In genomic region chr17:80259642-80260535, GRCh38 we compare ENCODE assay signal across 8 cellular contexts. TPM values are rescaled to one million over a fixed set of nuclear protein-coding genes. Genes with fewer than 3 reads are reported as not detected.
DNase-seq lines count a peak whose midpoint lies in the region; TF ChIP-seq lines count a peak whose summit lies in the region.

No MANE protein-coding gene starts in this region.

- H3K27ac Mint-ChIP-seq in CD14-positive monocyte, result peak overlapping the region; percentile 93 to 98 (median 96)
- H3K27ac Mint-ChIP-seq in dendritic cell treated with granulocyte-macrophage colony-stimulating factor and Interleukin-4, amounts not matched to agents 40 ng/mL and 50 ng/mL, for 4 days, result peak overlapping the region; percentile 99

- H3K27me3 Mint-ChIP-seq in CD14-positive monocyte (ENCODE audit: low read depth in 3 of 3), result peaks cover 8 to 25% (median 9%) of the 10 kb centered on the region in 3 donors
- no peaks in the 10 kb centered on the region for H3K27me3 Mint-ChIP-seq in dendritic cell treated with granulocyte-macrophage colony-stimulating factor and Interleukin-4, amounts not matched to agents 40 ng/mL and 50 ng/mL, for 4 days

- peaks cover 0 to 3% of the 10 kb centered on the region in 2 donors for H3K36me3 Mint-ChIP-seq in CD14-positive monocyte
- peaks cover 36% of the 10 kb centered on the region for H3K36me3 Mint-ChIP-seq in dendritic cell treated with granulocyte-macrophage colony-stimulating factor and Interleukin-4, amounts not matched to agents 40 ng/mL and 50 ng/mL, for 4 days (ENCODE audit: low read depth)

- TF ChIP-seq RAD21 in liver (IDR thresholded peaks at IDR 0.05), result no peak

- no peaks in the 10 kb centered on the region for H3K9me3 Mint-ChIP-seq in CD14-positive monocyte
- H3K9me3 Mint-ChIP-seq in dendritic cell treated with granulocyte-macrophage colony-stimulating factor and Interleukin-4, amounts not matched to agents 40 ng/mL and 50 ng/mL, for 4 days, result no peaks in the 10 kb centered on the region

- H3K27ac ChIP-seq in liver (ENCODE audit: low read depth in 1 of 2, low read length in 2 of 2), result peak overlapping the region; percentile 78 to 84

- 14% methylated on average over 79 of the region's 79 CpGs for whole genome bisulfite sequencing in liver

- H3K4me1 Mint-ChIP-seq in CD14-positive monocyte, result peaks cover 56% of the 10 kb centered on the region
- peaks cover 81% of the 10 kb centered on the region for H3K4me1 Mint-ChIP-seq in dendritic cell treated with granulocyte-macrophage colony-stimulating factor and Interleukin-4, amounts not matched to agents 40 ng/mL and 50 ng/mL, for 4 days (ENCODE audit: low read depth)

- TF ChIP-seq CTCF in CD14-positive monocyte (IDR thresholded peaks at IDR 0.05), result no peak
- TF ChIP-seq CTCF in GM20000 (IDR thresholded peaks at IDR 0.05; ENCODE audit: extremely low read depth, missing control alignments), result no peak
- TF ChIP-seq CTCF in liver (IDR thresholded peaks at IDR 0.05; ENCODE audit: low read depth, low read length, missing input control), result no peak

- H3K4me3 ChIP-seq in liver (ENCODE audit: low read depth in 1 of 3, low read length in 3 of 3), result peak overlapping the region in 2 of 3 donors; percentile 59 to 97

- intact Hi-C loops in CD14-positive monocyte (cut with micrococcal nuclease), result loop anchor here (5.0 kb wide), 5 partner anchors 38 to 168 kb away; partner anchors contain the start of genes EIF4A3 (in 2 of the 2), SGSH (in 2 of the 2), SLC26A11 (in 2 of the 2) and GAA (in 1 of the 2)
- intact Hi-C loops in dendritic cell treated with granulocyte-macrophage colony-stimulating factor and Interleukin-4, amounts not matched to agents 40 ng/mL and 50 ng/mL, for 4 days (cut with micrococcal nuclease), result loop anchor here (1.0 to 10.0 kb wide), 3 partner anchors 40 to 175 kb away; partner anchors contain the start of genes EIF4A3, SGSH and SLC26A11

- H3K9me3 ChIP-seq in liver (ENCODE audit: control insufficient read depth in 4 of 4, low read length in 3 of 4), result no peaks in the 10 kb centered on the region

- H3K4me1 ChIP-seq in liver (ENCODE audit: control insufficient read depth in 4 of 4, insufficient read depth in 4 of 4, low read length in 3 of 4), result peaks cover 14 to 40% (median 33%) of the 10 kb centered on the region in 4 donors

- no peaks in the 10 kb centered on the region for H3K36me3 ChIP-seq in liver (ENCODE audit: control insufficient read depth in 4 of 4, insufficient read depth in 3 of 4, low read depth in 1 of 4, low read length in 3 of 4)

- H3K4me3 Mint-ChIP-seq in CD14-positive monocyte, result peak overlapping the region; percentile 88 to 92
- H3K4me3 Mint-ChIP-seq in dendritic cell treated with granulocyte-macrophage colony-stimulating factor and Interleukin-4, amounts not matched to agents 40 ng/mL and 50 ng/mL, for 4 days, result peak overlapping the region; percentile 96

- no peaks in the 10 kb centered on the region for H3K27me3 ChIP-seq in liver (ENCODE audit: control insufficient read depth in 4 of 4, insufficient read depth in 4 of 4, low read length in 3 of 4)

- DNase-seq in CD14-positive monocyte (ENCODE audit: low spot score) (no peak), GM20000 (ENCODE audit: low spot score) (peak; percentile 96), NCI-H1092 treated with DMSO at 0.1 percent for 48 hours (lab: John Stamatoyannopoulos, UW) (peak; percentile 38), GOT3 (lab: John Stamatoyannopoulos, UW) (no peak)
- peak; percentile 83 for DNase-seq in activated CD4-positive, alpha-beta T cell treated with anti-CD3 and anti-CD28 coated beads for 48 hours
- peak; percentile 76 to 77 for DNase-seq in stimulated activated CD4-positive, alpha-beta T cell treated with anti-CD3 and anti-CD28 coated beads, Interleukin-4, amount 100 ng/mL, for 4 hours

- peak overlapping the region; percentile 7 to 54 for H3K9ac ChIP-seq in liver (ENCODE audit: low read depth in 1 of 2, low read length in 2 of 2)

TF ChIP-seq in liver, 16 proteins besides CTCF, POLR2A, EP300 and RAD21:
- TF ChIP-seq, protein P1, sequence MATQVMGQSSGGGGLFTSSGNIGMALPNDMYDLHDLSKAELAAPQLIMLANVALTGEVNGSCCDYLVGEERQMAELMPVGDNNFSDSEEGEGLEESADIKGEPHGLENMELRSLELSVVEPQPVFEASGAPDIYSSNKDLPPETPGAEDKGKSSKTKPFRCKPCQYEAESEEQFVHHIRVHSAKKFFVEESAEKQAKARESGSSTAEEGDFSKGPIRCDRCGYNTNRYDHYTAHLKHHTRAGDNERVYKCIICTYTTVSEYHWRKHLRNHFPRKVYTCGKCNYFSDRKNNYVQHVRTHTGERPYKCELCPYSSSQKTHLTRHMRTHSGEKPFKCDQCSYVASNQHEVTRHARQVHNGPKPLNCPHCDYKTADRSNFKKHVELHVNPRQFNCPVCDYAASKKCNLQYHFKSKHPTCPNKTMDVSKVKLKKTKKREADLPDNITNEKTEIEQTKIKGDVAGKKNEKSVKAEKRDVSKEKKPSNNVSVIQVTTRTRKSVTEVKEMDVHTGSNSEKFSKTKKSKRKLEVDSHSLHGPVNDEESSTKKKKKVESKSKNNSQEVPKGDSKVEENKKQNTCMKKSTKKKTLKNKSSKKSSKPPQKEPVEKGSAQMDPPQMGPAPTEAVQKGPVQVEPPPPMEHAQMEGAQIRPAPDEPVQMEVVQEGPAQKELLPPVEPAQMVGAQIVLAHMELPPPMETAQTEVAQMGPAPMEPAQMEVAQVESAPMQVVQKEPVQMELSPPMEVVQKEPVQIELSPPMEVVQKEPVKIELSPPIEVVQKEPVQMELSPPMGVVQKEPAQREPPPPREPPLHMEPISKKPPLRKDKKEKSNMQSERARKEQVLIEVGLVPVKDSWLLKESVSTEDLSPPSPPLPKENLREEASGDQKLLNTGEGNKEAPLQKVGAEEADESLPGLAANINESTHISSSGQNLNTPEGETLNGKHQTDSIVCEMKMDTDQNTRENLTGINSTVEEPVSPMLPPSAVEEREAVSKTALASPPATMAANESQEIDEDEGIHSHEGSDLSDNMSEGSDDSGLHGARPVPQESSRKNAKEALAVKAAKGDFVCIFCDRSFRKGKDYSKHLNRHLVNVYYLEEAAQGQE (IDR thresholded peaks at IDR 0.05), result peak; percentile 77
- no peak for TF ChIP-seq YY1 (IDR thresholded peaks at IDR 0.05)

RNA-seq across cellular contexts. Expression of gene RNF213, which starts 0.8 kb away (rescaled TPM):
- polyA plus RNA-seq in CD14-positive monocyte (10 to 100 TPM; 10.3 to 18.1 TPM), liver (10 to 100 TPM; 18.2 to 25.1 TPM)
- total RNA-seq in liver, result 100 to 1,000 TPM in 1 of 2 donors, 10 to 100 TPM in 1; 42.0 to 104 TPM

RNA-seq across cellular contexts. Expression of gene SLC26A11, which starts 39.7 kb away (rescaled TPM):
- polyA plus RNA-seq in CD14-positive monocyte (1 to 10 TPM; 1.8 to 2.6 TPM), liver (1 to 10 TPM; 3.3 to 4.2 TPM)
- 1 to 10 TPM; 6.9 to 8.2 TPM for total RNA-seq in liver

RNA-seq across cellular contexts. Expression of gene SGSH, which starts 39.8 kb away (rescaled TPM):
- polyA plus RNA-seq in CD14-positive monocyte, result 10 to 100 TPM; 21.1 to 31.3 TPM
- 10 to 100 TPM in 1 of 2 donors, 1 to 10 TPM in 1; 5.8 to 15.2 TPM for total RNA-seq in liver
- 10 to 100 TPM; 10.6 to 19.8 TPM for polyA plus RNA-seq in liver

Comparison
In these comparisons a context has a peak if more than half of its experiments do, and no peak if none do; other contexts are left out.
1. DNase-seq: peak in GM20000 (single experiment), NCI-H1092 treated with DMSO at 0.1 percent for 48 hours (single experiment), activated CD4-positive, alpha-beta T cell treated with anti-CD3 and anti-CD28 coated beads for 48 hours (single experiment) and stimulated activated CD4-positive, alpha-beta T cell treated with anti-CD3 and anti-CD28 coated beads, Interleukin-4, amount 100 ng/mL, for 4 hours (2 of 2); none in CD14-positive monocyte (single experiment) and GOT3 (single experiment).